Comparison of ENCODE assay signal across 16 cellular contexts in the genomic region with DNA sequence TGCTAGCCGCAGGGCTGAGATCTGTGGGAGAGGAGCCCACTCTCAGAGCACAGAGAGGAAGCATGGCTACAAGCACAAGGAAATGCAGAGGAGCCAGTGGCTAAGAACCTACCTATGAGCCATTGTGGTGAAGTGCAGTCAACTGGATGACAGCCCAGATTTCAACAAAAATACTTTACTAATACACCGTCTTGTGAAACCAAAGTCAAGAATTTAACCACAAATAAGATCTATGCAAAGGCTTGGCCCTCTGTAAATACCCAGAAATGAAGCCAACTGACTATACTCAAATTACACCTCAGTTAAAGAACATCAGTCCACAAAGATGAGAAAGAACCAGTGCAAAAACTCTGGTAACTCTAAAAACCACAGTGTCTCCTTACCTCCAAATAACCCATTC. TPM values are rescaled to one million over a fixed set of nuclear protein-coding genes. Genes with fewer than 3 reads are reported as not detected.
DNase-seq lines count a peak whose midpoint lies in the region; ATAC-seq, FAIRE-seq and TF ChIP-seq lines count a peak whose summit lies in the region.
"Had no signal": no experiment of that assay in that cellular context is flagged by ENCODE, and none has a peak within 500 bp of the region (broad histone marks: within the 10 kb centered on the region; RNA-seq: fewer than 3 reads in every experiment).

No MANE protein-coding gene starts in this region.

- no peak overlapping the region for H3K27ac Mint-ChIP-seq in activated CD8-positive, alpha-beta T cell treated with anti-CD3 and anti-CD28 coated beads for 36 hours
- H3K27ac Mint-ChIP-seq in activated CD4-positive, alpha-beta T cell treated with anti-CD3 and anti-CD28 coated beads, Interleukin-2, amount 10 ng/mL, durations not matched to agents 7 days and 5 days = no peak overlapping the region
- H3K27ac Mint-ChIP-seq: activated naive CD4-positive, alpha-beta T cell treated with anti-CD3 and anti-CD28 coated beads, Interleukin-2, amount 50 U/mL, for 72 hours; activated T-cell treated with anti-CD3 and anti-CD28 coated beads, Interleukin-2, amount 50 U/mL, for 24 hours; CD4-positive, alpha-beta T cell; memory B cell had no signal

- no peaks in the 10 kb centered on the region for H3K36me3 Mint-ChIP-seq in activated CD8-positive, alpha-beta T cell treated with anti-CD3 and anti-CD28 coated beads for 36 hours (ENCODE audit: low read depth)
- H3K36me3 Mint-ChIP-seq in activated CD4-positive, alpha-beta T cell treated with anti-CD3 and anti-CD28 coated beads, Interleukin-2, amount 10 ng/mL, durations not matched to agents 7 days and 5 days (ENCODE audit: low read depth) = no peaks in the 10 kb centered on the region

- H3K36me3 ChIP-seq in bronchial epithelial cell (ENCODE audit: control insufficient read depth, insufficient read depth, low read length) (no peaks in the 10 kb centered on the region), kidney epithelial cell (ENCODE audit: control insufficient read depth, insufficient read depth, low read length) (no peaks in the 10 kb centered on the region)

- H3K4me1 Mint-ChIP-seq in activated CD8-positive, alpha-beta T cell treated with anti-CD3 and anti-CD28 coated beads for 36 hours (ENCODE audit: low read depth) = no peaks in the 10 kb centered on the region
- H3K4me1 Mint-ChIP-seq in activated CD4-positive, alpha-beta T cell treated with anti-CD3 and anti-CD28 coated beads, Interleukin-2, amount 10 ng/mL, durations not matched to agents 7 days and 5 days = no peaks in the 10 kb centered on the region
- H3K4me1 Mint-ChIP-seq: memory B cell had no signal

- H3K9me3 Mint-ChIP-seq in activated CD8-positive, alpha-beta T cell treated with anti-CD3 and anti-CD28 coated beads for 36 hours = peaks cover 23% of the 10 kb centered on the region
- peaks cover 12% of the 10 kb centered on the region for H3K9me3 Mint-ChIP-seq in activated CD4-positive, alpha-beta T cell treated with anti-CD3 and anti-CD28 coated beads, Interleukin-2, amount 10 ng/mL, durations not matched to agents 7 days and 5 days

- intact Hi-C loops in activated CD8-positive, alpha-beta T cell treated with anti-CD3 and anti-CD28 coated beads for 36 hours (cut with micrococcal nuclease) = no loop called here

- H3K4me3 Mint-ChIP-seq in activated CD8-positive, alpha-beta T cell treated with anti-CD3 and anti-CD28 coated beads for 36 hours = no peak overlapping the region
- H3K4me3 Mint-ChIP-seq in activated CD4-positive, alpha-beta T cell treated with anti-CD3 and anti-CD28 coated beads, Interleukin-2, amount 10 ng/mL, durations not matched to agents 7 days and 5 days = no peak overlapping the region
- H3K4me3 Mint-ChIP-seq: activated T-cell treated with anti-CD3 and anti-CD28 coated beads, Interleukin-2, amount 50 U/mL, for 24 hours; CD4-positive, alpha-beta T cell; memory B cell had no signal

- in situ Hi-C loops in Caki2 (cut with HindIII; ENCODE audit: low pct_unique_long_range_greater_than_20kb, low sequenced_read_pairs) = no loop called here

- peak; percentile 21 for DNase-seq in Caki2 (ENCODE audit: low read depth)
- peak; percentile 23 for DNase-seq in NCI-H2196 (lab: John Stamatoyannopoulos, UW; ENCODE audit: unreplicated experiment)
- DNase-seq in bronchial epithelial cell (ENCODE audit: low read depth) = peak; percentile 69
- peak; percentile 65 for DNase-seq in kidney epithelial cell (ENCODE audit: low read depth)
- DNase-seq in activated CD8-positive, alpha-beta T cell treated with anti-CD3 and anti-CD28 coated beads for 36 hours = no peak
- no peak for DNase-seq in NCI-H187 treated with DMSO at 0.1 percent for 48 hours (lab: John Stamatoyannopoulos, UW)
- no peak for DNase-seq in activated CD4-positive, alpha-beta T cell treated with anti-CD3 and anti-CD28 coated beads, Interleukin-2, amount 10 ng/mL, durations not matched to agents 7 days and 5 days
- DNase-seq: activated T-cell treated with anti-CD3 and anti-CD28 coated beads, Interleukin-2, amount 50 U/mL, for 24 hours; CD4-positive, alpha-beta T cell; glutamatergic neuron; Kasumi-1; NCI-H146; NCI-H345 had no signal

- CTCF ChIA-PET in activated CD8-positive, alpha-beta T cell treated with anti-CD3 and anti-CD28 coated beads for 36 hours (lab: Charles Lee) = no interaction called here
- CTCF ChIA-PET in activated CD4-positive, alpha-beta T cell treated with anti-CD3 and anti-CD28 coated beads, Interleukin-2, amount 10 ng/mL, durations not matched to agents 7 days and 5 days (lab: Charles Lee) = no interaction called here

- FAIRE-seq in bronchial epithelial cell (lab: Jason Lieb, UNC) = peak; percentile 77

- H3K27me3 Mint-ChIP-seq in activated CD8-positive, alpha-beta T cell treated with anti-CD3 and anti-CD28 coated beads for 36 hours = no peaks in the 10 kb centered on the region
- no peaks in the 10 kb centered on the region for H3K27me3 Mint-ChIP-seq in activated CD4-positive, alpha-beta T cell treated with anti-CD3 and anti-CD28 coated beads, Interleukin-2, amount 10 ng/mL, durations not matched to agents 7 days and 5 days
- H3K27me3 Mint-ChIP-seq: activated T-cell treated with anti-CD3 and anti-CD28 coated beads, Interleukin-2, amount 50 U/mL, for 24 hours; CD4-positive, alpha-beta T cell; memory B cell had no signal

- no peaks in the 10 kb centered on the region for H3K27me3 ChIP-seq in bronchial epithelial cell (ENCODE audit: control insufficient read depth, insufficient read depth, low read length)
- no peaks in the 10 kb centered on the region for H3K27me3 ChIP-seq in kidney epithelial cell (ENCODE audit: control insufficient read depth, insufficient read depth, low read length)

- no peak for TF ChIP-seq CTCF in bronchial epithelial cell (IDR thresholded peaks at IDR 0.05; ENCODE audit: insufficient read depth, low read length, severe bottlenecking)
- no peak for TF ChIP-seq CTCF in kidney epithelial cell (IDR thresholded peaks at IDR 0.05; ENCODE audit: insufficient read depth, low read length, poor library complexity, severe bottlenecking)
- TF ChIP-seq CTCF in activated CD8-positive, alpha-beta T cell treated with anti-CD3 and anti-CD28 coated beads for 36 hours (IDR thresholded peaks at IDR 0.05) = no peak

- no peak overlapping the region for H3K4me3 ChIP-seq in bronchial epithelial cell (ENCODE audit: low read depth, low read length)
- no peak overlapping the region for H3K4me3 ChIP-seq in kidney epithelial cell (ENCODE audit: low read depth, low read length)

- POLR2A ChIA-PET in activated CD8-positive, alpha-beta T cell treated with anti-CD3 and anti-CD28 coated beads for 36 hours (lab: Charles Lee) = no interaction called here
- POLR2A ChIA-PET in activated CD4-positive, alpha-beta T cell treated with anti-CD3 and anti-CD28 coated beads, Interleukin-2, amount 10 ng/mL, durations not matched to agents 7 days and 5 days (lab: Charles Lee) = no interaction called here

- ATAC-seq in GM18858 (IDR thresholded peaks at IDR 0.05; ENCODE audit: unreplicated experiment) = no peak
- ATAC-seq in activated CD8-positive, alpha-beta T cell treated with anti-CD3 and anti-CD28 coated beads for 36 hours = no peak
- ATAC-seq: activated naive CD4-positive, alpha-beta T cell treated with anti-CD3 and anti-CD28 coated beads, Interleukin-2, amount 50 U/mL, for 72 hours had no signal

RNA-seq across cellular contexts. Expression of gene PTCHD4, which starts 40.1 kb away (rescaled TPM):
- total RNA-seq in Caki2 (2014; rRNA removed; shearing (Covaris generic); ENCODE audit: low replicate concordance) = 13.5 and 16.2 TPM in 2 replicates
- 1.8 and 2.6 TPM in 2 replicates for total RNA-seq in bronchial epithelial cell
- 3.0 and 3.4 TPM in 2 replicates for total RNA-seq in kidney epithelial cell
- not detected for total RNA-seq in activated CD8-positive, alpha-beta T cell treated with anti-CD3 and anti-CD28 coated beads for 36 hours
- not detected for total RNA-seq in activated CD4-positive, alpha-beta T cell treated with anti-CD3 and anti-CD28 coated beads, Interleukin-2, amount 10 ng/mL, durations not matched to agents 7 days and 5 days
- total RNA-seq: activated naive CD4-positive, alpha-beta T cell treated with anti-CD3 and anti-CD28 coated beads, Interleukin-2, amount 50 U/mL, for 72 hours; CD4-positive, alpha-beta T cell had no signal

Comparison
In these comparisons a context has a peak if more than half of its experiments do, and no peak if none do; other contexts are left out.
1. DNase-seq: peak in Caki2 (single experiment), NCI-H2196 (single experiment), bronchial epithelial cell (single experiment) and kidney epithelial cell (single experiment); none in activated CD8-positive, alpha-beta T cell treated with anti-CD3 and anti-CD28 coated beads for 36 hours (single experiment), NCI-H187 treated with DMSO at 0.1 percent for 48 hours (single experiment) and activated CD4-positive, alpha-beta T cell treated with anti-CD3 and anti-CD28 coated beads, Interleukin-2, amount 10 ng/mL, durations not matched to agents 7 days and 5 days (single experiment).